ENCODE assay signal across 8 cellular contexts in genomic region chr11:81237139-81237538, GRCh38.
DNase-seq lines count a peak whose midpoint lies in the region; ATAC-seq lines count a peak whose summit lies in the region.

No MANE protein-coding gene starts in this region.

- H3K9me3 Mint-ChIP-seq in immature natural killer cell, result peaks cover 0 to 13% (median 3%) of the 10 kb centered on the region in 6 donors
- H3K9me3 Mint-ChIP-seq in activated naive CD4-positive, alpha-beta T cell treated with anti-CD3 and anti-CD28 coated beads, Interleukin-2, amount 50 U/mL, for 72 hours, result peaks cover 3 to 5% of the 10 kb centered on the region in 2 donors

- ATAC-seq in activated naive CD4-positive, alpha-beta T cell treated with anti-CD3 and anti-CD28 coated beads, Interleukin-2, amount 50 U/mL, for 72 hours, result no peak

- H3K27me3 ChIP-seq in H7 (ENCODE audit: control insufficient read depth, insufficient read depth, low read length), result no peaks in the 10 kb centered on the region
- no peaks in the 10 kb centered on the region for H3K27me3 ChIP-seq in effector memory CD4-positive, alpha-beta T cell (replicated peaks; ENCODE audit: control insufficient read depth, insufficient read depth, low read length, poor library complexity, severe bottlenecking)

- no peaks in the 10 kb centered on the region for H3K36me3 ChIP-seq in H7 (replicated peaks; ENCODE audit: control insufficient read depth, insufficient read depth, low read length)
- no peaks in the 10 kb centered on the region for H3K36me3 ChIP-seq in effector memory CD4-positive, alpha-beta T cell (ENCODE audit: control insufficient read depth, insufficient read depth, low read length)

- no peaks in the 10 kb centered on the region for H3K36me3 Mint-ChIP-seq in immature natural killer cell
- H3K36me3 Mint-ChIP-seq in activated naive CD4-positive, alpha-beta T cell treated with anti-CD3 and anti-CD28 coated beads, Interleukin-2, amount 50 U/mL, for 72 hours, result no peaks in the 10 kb centered on the region

- H3K27me3 Mint-ChIP-seq in immature natural killer cell (ENCODE audit: low read depth in 3 of 3), result no peaks in the 10 kb centered on the region

- DNase-seq in D341Med (ENCODE audit: low spot score) (peak; percentile 30), H7 (peak; percentile 3), NCI-H446 treated with DMSO at 0.1 percent for 48 hours (lab: John Stamatoyannopoulos, UW) (peak; percentile 35), cerebellar cortex (ENCODE audit: low spot score) (peak; percentile 31), mucosa of gallbladder (ENCODE audit: low spot score) (peak; percentile 20), immature natural killer cell (no peak)
- DNase-seq in effector memory CD4-positive, alpha-beta T cell, result no peak
- DNase-seq in activated naive CD4-positive, alpha-beta T cell treated with anti-CD3 and anti-CD28 coated beads, Interleukin-2, amount 50 U/mL, for 72 hours (ENCODE audit: low spot score in 2 of 2), result no peak

- H3K4me3 ChIP-seq in H7 (ENCODE audit: insufficient read depth, low read depth, low read length), result no peak overlapping the region
- H3K4me3 ChIP-seq in effector memory CD4-positive, alpha-beta T cell (ENCODE audit: insufficient read depth, low read depth, low read length, poor library complexity, severe bottlenecking), result no peak overlapping the region

- no peak overlapping the region for H3K4me3 Mint-ChIP-seq in immature natural killer cell

- no peaks in the 10 kb centered on the region for H3K9me3 ChIP-seq in effector memory CD4-positive, alpha-beta T cell (ENCODE audit: control insufficient read depth, low read length)

- H3K4me1 ChIP-seq in effector memory CD4-positive, alpha-beta T cell (ENCODE audit: control insufficient read depth, insufficient read depth, low read length, poor library complexity, severe bottlenecking), result no peaks in the 10 kb centered on the region

- H3K27ac ChIP-seq in effector memory CD4-positive, alpha-beta T cell (ENCODE audit: insufficient read depth, low read length, poor library complexity, severe bottlenecking), result no peak overlapping the region

- H3K4me1 Mint-ChIP-seq in immature natural killer cell, result no peaks in the 10 kb centered on the region

- H3K27ac Mint-ChIP-seq in immature natural killer cell, result no peak overlapping the region
- H3K27ac Mint-ChIP-seq in activated naive CD4-positive, alpha-beta T cell treated with anti-CD3 and anti-CD28 coated beads, Interleukin-2, amount 50 U/mL, for 72 hours, result no peak overlapping the region

Comparison
In these comparisons a context has a peak if more than half of its experiments do, and no peak if none do; other contexts are left out.
1. DNase-seq: peak in D341Med (single experiment), H7 (single experiment), NCI-H446 treated with DMSO at 0.1 percent for 48 hours (single experiment), cerebellar cortex (single experiment) and mucosa of gallbladder (single experiment); none in immature natural killer cell (0 of 3), effector memory CD4-positive, alpha-beta T cell (0 of 3) and activated naive CD4-positive, alpha-beta T cell treated with anti-CD3 and anti-CD28 coated beads, Interleukin-2, amount 50 U/mL, for 72 hours (0 of 2).